ENCODE assay signal across 2 cellular contexts in the genomic region with DNA sequence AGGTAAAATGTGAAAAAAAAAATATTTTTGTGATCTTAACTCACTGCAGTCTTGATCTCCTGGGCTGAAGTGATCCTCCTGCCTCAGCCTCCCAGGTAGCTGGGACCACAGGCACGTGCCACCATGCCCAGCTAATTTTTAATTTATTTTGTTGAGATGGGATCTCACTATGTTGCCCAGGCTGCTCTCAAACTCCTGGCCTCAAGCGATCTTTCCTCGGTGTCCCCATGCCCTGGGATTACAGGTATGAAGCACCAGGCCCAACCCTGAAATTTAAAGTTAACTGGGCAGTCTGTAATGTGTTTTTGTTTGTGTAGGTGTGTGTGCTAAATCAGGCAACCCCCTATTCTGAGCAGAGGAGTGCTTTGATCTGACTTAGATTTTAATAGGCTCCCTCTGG.
TF ChIP-seq lines count a peak whose summit lies in the region.

No MANE protein-coding gene starts in this region.

TF ChIP-seq in HEK293, 187 proteins besides CTCF, POLR2A, EP300 and RAD21:
- TF ChIP-seq EGR2 (tag by site-specific recombination; IDR thresholded peaks at IDR 0.05; ENCODE audit: low read depth) (peak; percentile 36; the same call in 1 of the 2 replicates), ZNF121 (tag by site-specific recombination; IDR thresholded peaks at IDR 0.05) (peak; percentile 87), ZFHX2 (tag by site-specific recombination; conservative IDR thresholded peaks at IDR 0.05) (peak; percentile 41; the same call in 1 of the 2 replicates)
- TF ChIP-seq, protein P1, sequence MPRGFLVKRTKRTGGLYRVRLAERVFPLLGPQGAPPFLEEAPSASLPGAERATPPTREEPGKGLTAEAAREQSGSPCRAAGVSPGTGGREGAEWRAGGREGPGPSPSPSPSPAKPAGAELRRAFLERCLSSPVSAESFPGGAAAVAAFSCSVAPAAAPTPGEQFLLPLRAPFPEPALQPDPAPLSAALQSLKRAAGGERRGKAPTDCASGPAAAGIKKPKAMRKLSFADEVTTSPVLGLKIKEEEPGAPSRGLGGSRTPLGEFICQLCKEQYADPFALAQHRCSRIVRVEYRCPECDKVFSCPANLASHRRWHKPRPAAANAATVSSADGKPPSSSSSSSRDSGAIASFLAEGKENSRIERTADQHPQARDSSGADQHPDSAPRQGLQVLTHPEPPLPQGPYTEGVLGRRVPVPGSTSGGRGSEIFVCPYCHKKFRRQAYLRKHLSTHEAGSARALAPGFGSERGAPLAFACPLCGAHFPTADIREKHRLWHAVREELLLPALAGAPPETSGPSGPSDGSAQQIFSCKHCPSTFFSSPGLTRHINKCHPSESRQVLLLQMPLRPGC (tag by site-specific recombination; IDR thresholded peaks at IDR 0.05), result no peak

TF ChIP-seq in K562, 482 proteins besides CTCF, POLR2A, EP300 and RAD21:
- TF ChIP-seq RBM25 (IDR thresholded peaks at IDR 0.05; ENCODE audit: low read depth, low read length, severe bottlenecking), result peak; percentile 12
- TF ChIP-seq ZNF121 (CRISPR knock-in tag; conservative IDR thresholded peaks at IDR 0.05), result peak; percentile 84
- no peak for TF ChIP-seq HNRNPL (IDR thresholded peaks at IDR 0.05; ENCODE audit: low read depth, low read length)
